23 cellular contexts compared by ENCODE assay signal in genomic region chrX:23570674-23571343, GRCh38.
"Had no signal": no experiment of that assay in that cellular context is flagged by ENCODE, and none has a peak within 500 bp of the region (broad histone marks: within the 10 kb centered on the region; RNA-seq: fewer than 3 reads in every experiment).

No MANE protein-coding gene starts in this region.

- DNase-seq: IMR-90, KG1, MG63, NCI-H1092, NCI-H1105 treated with DMSO at 0.1 percent for 48 hours, NCI-H1417 treated with DMSO at 0.1 percent for 48 hours, NCI-H146, NCI-H1694 treated with DMSO at 0.1 percent for 48 hours, NCI-H1930, NCI-H2081, NCI-H2107, NCI-H226, NCI-H446, NCI-H510A, NCI-H524 treated with DMSO at 0.1 percent for 48 hours, NCI-H69, NCI-H774, SHP77, SK-N-SH, SW 1271 had no signal

- H3K4me2 ChIP-seq: SK-N-SH had no signal

- H3K27me3 ChIP-seq: MG63 had no signal

- H3K9me3 ChIP-seq: MG63, SK-N-SH had no signal

- H3K9ac ChIP-seq: SK-N-SH had no signal

- H3K27ac ChIP-seq: HL-60, RWPE1 had no signal

- H3K36me3 ChIP-seq: MG63 had no signal

- H3K4me3 ChIP-seq: MG63 had no signal

- FAIRE-seq: RCC 7860 had no signal
